8 cellular contexts compared by ENCODE assay signal in genomic region chr15:48190932-48191573, GRCh38. TPM values are rescaled to one million over a fixed set of nuclear protein-coding genes. Genes with fewer than 3 reads are reported as not detected.
DNase-seq lines count a peak whose midpoint lies in the region; ATAC-seq, FAIRE-seq and TF ChIP-seq lines count a peak whose summit lies in the region.

No MANE protein-coding gene starts in this region.

- intact Hi-C loops in heart right ventricle (cut with DNase I) = loop anchor here in 1 of 10 donors (10.0 kb wide), 1 partner anchor 56 kb away; no protein-coding TSS in a partner anchor

- TF ChIP-seq POLR2A in GM12891 (IDR thresholded peaks at IDR 0.05; ENCODE audit: low read depth, low read length) (no peak), NB4 (IDR thresholded peaks at IDR 0.05; ENCODE audit: extremely low read depth, insufficient read length) (no peak)

- H3K36me3 ChIP-seq in heart right ventricle (no peaks in the 10 kb centered on the region), parathyroid adenoma (ENCODE audit: control insufficient read depth, insufficient read depth, low read length) (no peaks in the 10 kb centered on the region)

- TF ChIP-seq CTCF in NB4 (IDR thresholded peaks at IDR 0.05; ENCODE audit: low read depth, low read length) (no peak), heart right ventricle (IDR thresholded peaks at IDR 0.05) (no peak), parathyroid adenoma (IDR thresholded peaks at IDR 0.05) (no peak)

- peaks cover 0 to 6% (median 0%) of the 10 kb centered on the region in 9 donors for H3K4me1 ChIP-seq in heart right ventricle
- H3K4me1 ChIP-seq in parathyroid adenoma = no peaks in the 10 kb centered on the region

- H3K9me3 ChIP-seq in heart right ventricle (no peaks in the 10 kb centered on the region), parathyroid adenoma (ENCODE audit: control insufficient read depth, low read length) (no peaks in the 10 kb centered on the region)

- WGBS in heart right ventricle, 2 donors = 6 to 7% methylated on average over 15 of the region's 15 CpGs

- H2AFZ ChIP-seq in parathyroid adenoma = peak overlapping the region; percentile 79

- H3K9ac ChIP-seq in parathyroid adenoma = no peak overlapping the region

- H3K4me3 ChIP-seq in NB4 (ENCODE audit: low read depth, low read length) = no peak overlapping the region
- H3K4me3 ChIP-seq in heart right ventricle = peak overlapping the region in 2 of 10 donors; percentile 11 to 16
- no peak overlapping the region for H3K4me3 ChIP-seq in parathyroid adenoma (ENCODE audit: low read depth, low read length)

- H3K27ac ChIP-seq in heart right ventricle = no peak overlapping the region
- H3K27ac ChIP-seq in parathyroid adenoma = peak overlapping the region; percentile 30

- H3K79me2 ChIP-seq in parathyroid adenoma = no peaks in the 10 kb centered on the region

- DNase-seq in GM12891 (ENCODE audit: insufficient read length, low spot score) (peak; percentile 5), NB4 (ENCODE audit: low read depth) (peak; percentile 45), heart right ventricle (peak; percentile 57 to 68), cortex of kidney (lab: John Stamatoyannopoulos, UW) (no peak), SKM-1 treated with dmso at 0.1 percent for 144 hours (lab: John Stamatoyannopoulos, UW; ENCODE audit: unreplicated experiment) (no peak)
- DNase-seq in activated naive CD4-positive, alpha-beta T cell treated with anti-CD3 and anti-CD28 coated beads, Interleukin-2, amount 50 U/mL, for 16 hours = peak; percentile 30

- ATAC-seq in heart right ventricle = peak in 6 of 8 donors; percentile 48 to 68 (median 57)
- ATAC-seq in esophagus mucosa = no peak

- FAIRE-seq in GM12891 (lab: Jason Lieb, UNC) = no peak

- H3K4me2 ChIP-seq in parathyroid adenoma (ENCODE audit: low read length) = no peak overlapping the region

- H3K27me3 ChIP-seq in heart right ventricle (peaks cover 0 to 41% (median 18%) of the 10 kb centered on the region in 7 donors), parathyroid adenoma (ENCODE audit: control insufficient read depth, insufficient read depth, low read length) (no peaks in the 10 kb centered on the region)

TF ChIP-seq in GM12891, 5 proteins besides CTCF, POLR2A, EP300 and RAD21:
- TF ChIP-seq PAX5 (IDR thresholded peaks at IDR 0.05; ENCODE audit: insufficient read depth, low read length, severe bottlenecking) (no peak), POLR2AphosphoS5 (IDR thresholded peaks at IDR 0.05; ENCODE audit: low read depth, low read length) (no peak), SPI1 (IDR thresholded peaks at IDR 0.05; ENCODE audit: low read depth, low read length) (no peak), TAF1 (IDR thresholded peaks at IDR 0.05; ENCODE audit: low read depth, low read length) (no peak), POU2F2 (IDR thresholded peaks at IDR 0.05; ENCODE audit: low read depth, low read length) (no peak)

RNA-seq across cellular contexts. Expression of gene CTXN2, which starts 0.4 kb away (rescaled TPM):
- not detected for polyA plus RNA-seq in GM12891 (2012; ENCODE audit: low read depth, missing spikeins)
- total RNA-seq in heart right ventricle (not detected), esophagus mucosa (not detected)
- polyA plus RNA-seq in heart right ventricle = not detected

RNA-seq across cellular contexts. Expression of gene MYEF2, which starts 13.0 kb away (rescaled TPM):
- 17.7 TPM for polyA plus RNA-seq in GM12891 (2012; ENCODE audit: low read depth, missing spikeins)
- total RNA-seq in heart right ventricle = 10 to 100 TPM in 7 of 10 donors, 1 to 10 TPM in 3; 7.3 to 18.6 (median 13.3) TPM
- 10 to 100 TPM in 1 of 2 donors, 1 to 10 TPM in 1; 3.8 to 11.6 TPM for polyA plus RNA-seq in heart right ventricle
- 0.56 TPM for total RNA-seq in esophagus mucosa

RNA-seq across cellular contexts. Expression of gene SLC12A1, which starts 15.0 kb away (rescaled TPM):
- 0.01 TPM for polyA plus RNA-seq in GM12891 (2012; ENCODE audit: low read depth, missing spikeins)
- total RNA-seq in heart right ventricle (not detected), esophagus mucosa (not detected)
- not detected for polyA plus RNA-seq in heart right ventricle

Comparison
In these comparisons a context has a peak if more than half of its experiments do, and no peak if none do; other contexts are left out.
1. DNase-seq: peak in GM12891 (single experiment), NB4 (single experiment), activated naive CD4-positive, alpha-beta T cell treated with anti-CD3 and anti-CD28 coated beads, Interleukin-2, amount 50 U/mL, for 16 hours (single experiment) and heart right ventricle (2 of 2); none in cortex of kidney (single experiment) and SKM-1 treated with dmso at 0.1 percent for 144 hours (single experiment).